Comparison of ENCODE assay signal across 20 cellular contexts in the genomic region with DNA sequence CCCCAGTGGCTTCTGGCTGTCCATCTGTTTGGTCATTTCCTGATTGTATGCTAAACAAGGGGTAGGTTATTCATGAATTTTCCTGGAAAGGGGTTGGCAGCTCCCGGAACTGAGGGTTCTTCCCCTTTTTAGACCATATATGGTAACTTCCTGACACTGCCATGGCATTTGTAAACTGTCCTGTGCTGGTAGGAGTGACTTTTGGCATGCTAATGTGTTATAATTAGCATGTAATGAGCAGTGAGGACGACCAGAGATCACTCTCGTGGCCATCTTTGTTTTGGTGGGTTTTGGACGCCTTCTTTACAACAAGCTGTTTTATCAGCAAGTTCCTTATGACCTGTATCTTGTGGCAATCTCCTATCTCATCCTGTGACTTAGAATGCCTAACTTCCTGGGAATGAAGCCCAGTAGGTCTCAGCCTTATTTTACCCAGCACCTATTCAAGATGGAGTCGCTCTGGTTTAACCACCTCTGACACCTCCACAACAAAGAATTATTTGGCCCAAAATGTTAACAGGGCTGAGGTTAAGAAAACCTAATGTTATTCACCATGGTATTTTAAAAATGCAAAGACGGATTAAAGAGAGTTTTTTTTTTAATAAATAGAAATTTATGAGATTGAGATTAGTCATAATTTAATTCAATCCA. TPM values are rescaled to one million over a fixed set of nuclear protein-coding genes. Genes with fewer than 3 reads are reported as not detected.
DNase-seq lines count a peak whose midpoint lies in the region; ATAC-seq, FAIRE-seq and TF ChIP-seq lines count a peak whose summit lies in the region.
"Had no signal": no experiment of that assay in that cellular context is flagged by ENCODE, and none has a peak within 500 bp of the region (broad histone marks: within the 10 kb centered on the region; RNA-seq: fewer than 3 reads in every experiment).

No MANE protein-coding gene starts in this region.

- TF ChIP-seq CTCF in H1 (IDR thresholded peaks at IDR 0.05; ENCODE audit: control extremely low read depth in 1 of 3, insufficient read depth in 1 of 3, low read depth in 1 of 3, low read length in 3 of 3) (no peak), GM13977 (IDR thresholded peaks at IDR 0.05; ENCODE audit: extremely low read depth, insufficient read depth, missing control alignments) (no peak)

- no peak overlapping the region for H4K5ac ChIP-seq in H1 (ENCODE audit: insufficient read length, low read depth, low read length)

- H3K9ac ChIP-seq in H1 (replicated peaks in 1 of 4; ENCODE audit: extremely low read depth in 1 of 4, low read depth in 3 of 4, low read length in 3 of 4): no peak overlapping the region

- peaks cover 0 to 8% (median 5%) of the 10 kb centered on the region in 4 experiments; a peak in 5 of 7 replicates for H3K4me1 ChIP-seq in H1 (replicated peaks in 1 of 4; ENCODE audit: control insufficient read depth in 3 of 4, insufficient read depth in 4 of 4, low read length in 3 of 4)
- H3K4me1 ChIP-seq: HAP-1 had no signal

- H3K4ac ChIP-seq in H1 (replicated peaks; ENCODE audit: insufficient read length, low read depth, low read length): no peak overlapping the region

- H3K56ac ChIP-seq in H1 (replicated peaks; ENCODE audit: insufficient read length, low read depth, low read length): no peak overlapping the region

- H3K4me2 ChIP-seq in H1 (ENCODE audit: insufficient read depth in 1 of 2, low read depth in 2 of 2, low read length in 2 of 2): no peak overlapping the region

- H2AFZ ChIP-seq in H1 (ENCODE audit: low read length): 0 out of 2 replicates have a peak overlapping the region, but pooled peaks have one; percentile 28

- H2BK15ac ChIP-seq in H1 (ENCODE audit: low read length): no peak overlapping the region

- H3K79me1 ChIP-seq in H1 (ENCODE audit: low read depth, low read length): no peaks in the 10 kb centered on the region

- POLR2A ChIA-PET in H1 (lab: Charles Lee; ENCODE audit: partially characterized antibody): no interaction called here

- no peak for FAIRE-seq in H1 (lab: Jason Lieb, UNC)
- FAIRE-seq: D721Med had no signal

- in situ Hi-C loops in GM13977 (cut with MboI; ENCODE audit: low pct_unique_long_range_greater_than_20kb, low sequenced_read_pairs, unreplicated experiment): no loop called here

- H3K36me3 ChIP-seq in H1 (ENCODE audit: control insufficient read depth in 2 of 4, insufficient read depth in 4 of 4, low read length in 3 of 4): no peaks in the 10 kb centered on the region
- H3K36me3 ChIP-seq: HAP-1 had no signal

- CTCF ChIA-PET in H1 (lab: Charles Lee; ENCODE audit: partially characterized antibody): interaction anchor here (0.6 to 3.6 kb wide), 6 partner anchors 58 to 1680 kb away, joined by 3 to 11 read pairs (median 4); no protein-coding TSS in a partner anchor

- TF ChIP-seq EP300 in H1 (IDR thresholded peaks at IDR 0.05; ENCODE audit: borderline replicate concordance in 1 of 2, low read depth in 2 of 2, low read length in 2 of 2): no peak

- WGBS in H1 (ENCODE audit: extremely low coverage in 1 of 2, insufficient coverage in 1 of 2, insufficient read length in 1 of 2, insufficient replicate concordance in 2 of 2, low coverage in 1 of 2, low lambda C conversion rate in 2 of 2, missing lambda C conversion rate in 1 of 2), 2 experiments: 87% methylated on average over 6 of the region's 6 CpGs; no CpG with 5 or more reads in 1 of the 2 experiments

- H4K8ac ChIP-seq in H1 (ENCODE audit: extremely low read depth, insufficient read depth, low read length): no peak overlapping the region

- H3K14ac ChIP-seq in H1 (ENCODE audit: insufficient read length): no peak overlapping the region

- H2BK120ac ChIP-seq in H1 (replicated peaks; ENCODE audit: low read depth, low read length): no peak overlapping the region

- no peak overlapping the region for H3K27ac ChIP-seq in H1 (ENCODE audit: low read depth, low read length)
- H3K27ac ChIP-seq in caudate nucleus (ENCODE audit: low read depth, low read length): no peak overlapping the region
- H3K27ac ChIP-seq: SK-N-MC had no signal

- no peak overlapping the region for H4K91ac ChIP-seq in H1 (replicated peaks; ENCODE audit: insufficient read length, low read length)

- no peak overlapping the region for H2BK5ac ChIP-seq in H1 (ENCODE audit: low read depth, low read length)

- H3K18ac ChIP-seq in H1 (ENCODE audit: extremely low read depth, low read length): no peak overlapping the region

- H2AK5ac ChIP-seq in H1 (ENCODE audit: low read depth, low read length): no peak overlapping the region

- ATAC-seq in GM19397 (IDR thresholded peaks at IDR 0.05; ENCODE audit: unreplicated experiment): no peak

- H3K23me2 ChIP-seq in H1 (ENCODE audit: low read depth, low read length): peaks cover 9% of the 10 kb centered on the region

- no peak overlapping the region for H2BK12ac ChIP-seq in H1 (ENCODE audit: low read depth, low read length)

- H2BK20ac ChIP-seq in H1 (ENCODE audit: low read length): no peak overlapping the region

- H3K79me2 ChIP-seq in H1 (ENCODE audit: control insufficient read depth in 1 of 2, insufficient read depth in 2 of 2, low read length in 2 of 2): no peaks in the 10 kb centered on the region; a peak in 1 of 4 replicates

- TF ChIP-seq POLR2A in H1 (IDR thresholded peaks at IDR 0.05; ENCODE audit: control extremely low read depth in 1 of 2, low read depth in 2 of 2, low read length in 2 of 2): no peak

- H3K23ac ChIP-seq in H1 (ENCODE audit: insufficient read length): no peak overlapping the region

- no peaks in the 10 kb centered on the region for H3K9me3 ChIP-seq in H1 (ENCODE audit: insufficient read depth in 2 of 2, low read depth in 1 of 2, low read length in 1 of 2)
- H3K9me3 ChIP-seq: HAP-1 had no signal

- TF ChIP-seq RAD21 in H1 (IDR thresholded peaks at IDR 0.05 in 1 of 2, conservative IDR thresholded peaks at IDR 0.05 in 1 of 2; ENCODE audit: low read depth in 2 of 2, low read length in 2 of 2): no peak

- no peak overlapping the region for H3K4me3 ChIP-seq in H1 (ENCODE audit: extremely low read depth in 1 of 4, insufficient read depth in 2 of 4, low read depth in 3 of 4, low read length in 4 of 4)
- H3K4me3 ChIP-seq: HAP-1, SK-N-MC had no signal

- no peaks in the 10 kb centered on the region; a peak in 1 of 7 replicates for H3K27me3 ChIP-seq in H1 (replicated peaks in 1 of 4; ENCODE audit: control insufficient read depth in 3 of 4, extremely low read depth in 1 of 4, insufficient read depth in 3 of 4, low read length in 3 of 4)

- DNase-seq in M059J (ENCODE audit: low read depth): peak; percentile 41
- peak; percentile 7 for DNase-seq in UCSD-AML1 (lab: John Stamatoyannopoulos, UW; ENCODE audit: unreplicated experiment)
- no peak for DNase-seq in H1 (ENCODE audit: low read depth in 1 of 2, low spot score in 2 of 2)
- no peak for DNase-seq in GM13977 (ENCODE audit: low spot score)
- no peak for DNase-seq in NCI-H526 (lab: John Stamatoyannopoulos, UW)
- DNase-seq in caudate nucleus (lab: John Stamatoyannopoulos, UW): no peak
- DNase-seq: ACHN; CD8-positive, alpha-beta memory T cell; DMS79; NCI-H1417; NCI-H187 treated with DMSO at 0.1 percent for 48 hours; NCI-H2171; NK-92 treated with Interleukin-12 subunit alpha and Interleukin-12 subunit beta, amount 100 ng/mL, for 24 hours; SHP77 had no signal

- no peaks in the 10 kb centered on the region for H4K20me1 ChIP-seq in H1 (replicated peaks in 1 of 2; ENCODE audit: control insufficient read depth in 1 of 2, insufficient read depth in 2 of 2, low read length in 2 of 2)

TF ChIP-seq in H1, 55 proteins besides CTCF, POLR2A, EP300 and RAD21 (continues in another document):
- no peak for TF ChIP-seq TEAD4 (IDR thresholded peaks at IDR 0.05; ENCODE audit: low read depth, low read length)

RNA-seq across cellular contexts. Expression of a gene that starts 2.4 kb away (rescaled TPM):
- 76.2 and 114 TPM in 2 replicates for total RNA-seq in M059J (2014; rRNA removed; shearing (Covaris generic))
- 27.8 and 28.6 TPM in 2 replicates for total RNA-seq in H1 (2021; fragmentation: NEBNext Ultra II Directional; extraction: Animal tissue kit (Norgen Biotek cat#: 25700))
- polyA plus RNA-seq in H1 (2011; rRNA removed): 13.3 and 23.1 TPM in 2 replicates
- polyA plus RNA-seq in H1 (2011; cell fraction: cytosol; rRNA removed): 39.0 TPM
- polyA plus RNA-seq in H1 (2011; cell fraction: nucleus; rRNA removed): 18.0 TPM
- polyA plus RNA-seq in H1 (2012, experiment 1 of 2): 38.8 to 45.7 TPM (median 39.4 TPM) in 4 replicates
- 8.6 TPM for polyA plus RNA-seq in H1 (2012, experiment 2 of 2)
- 76.2 TPM for polyA plus RNA-seq in H1 (2013, experiment 1 of 2)
- polyA plus RNA-seq in H1 (2013, experiment 2 of 2): 91.4 TPM
- polyA minus RNA-seq in H1 (2011; rRNA and poly(A)+ RNA removed): 11.2 and 15.1 TPM in 2 replicates
- polyA minus RNA-seq in H1 (2011; cell fraction: cytosol; rRNA and poly(A)+ RNA removed): 13.0 TPM
- polyA minus RNA-seq in H1 (2011; cell fraction: nucleus; rRNA and poly(A)+ RNA removed): 12.9 TPM
- total RNA-seq: CD8-positive, alpha-beta memory T cell; OCI-LY7 had no signal
- polyA plus RNA-seq: CD8-positive, alpha-beta memory T cell; IgD-negative memory B cell had no signal

Comparison
In these comparisons a context has a peak if more than half of its experiments do, and no peak if none do; other contexts are left out.
1. DNase-seq: peak in M059J (single experiment) and UCSD-AML1 (single experiment); none in H1 (0 of 2), GM13977 (single experiment), NCI-H526 (0 of 2) and caudate nucleus (0 of 61).